In genomic region chr17:63573634-63574033, GRCh38 we compare ENCODE assay signal across 12 cellular contexts. TPM values are rescaled to one million over a fixed set of nuclear protein-coding genes. Genes with fewer than 3 reads are reported as not detected.
DNase-seq lines count a peak whose midpoint lies in the region; ATAC-seq and TF ChIP-seq lines count a peak whose summit lies in the region.
"Had no signal": no experiment of that assay in that cellular context is flagged by ENCODE, and none has a peak within 500 bp of the region (broad histone marks: within the 10 kb centered on the region; RNA-seq: fewer than 3 reads in every experiment).

No MANE protein-coding gene starts in this region.

- H3K36me3 ChIP-seq in esophagus muscularis mucosa, result peaks cover 0 to 12% (median 2%) of the 10 kb centered on the region in 4 donors

- no peaks in the 10 kb centered on the region for H3K9me3 Mint-ChIP-seq in stimulated activated effector memory CD8-positive, alpha-beta T cell treated with anti-CD3 and anti-CD28 coated beads, Interleukin-12 subunit alpha, Interleukin-12 subunit beta, amount 100 ng/mL, for 72 hours

- no peak for ATAC-seq in stimulated activated effector memory CD8-positive, alpha-beta T cell treated with anti-CD3 and anti-CD28 coated beads, Interleukin-12 subunit alpha, Interleukin-12 subunit beta, amount 100 ng/mL, for 72 hours
- ATAC-seq in GM21360 (IDR thresholded peaks at IDR 0.05; ENCODE audit: unreplicated experiment) (no peak), GM18907 (IDR thresholded peaks at IDR 0.05; ENCODE audit: unreplicated experiment) (no peak)
- ATAC-seq: left lung, Right ventricle myocardium inferior had no signal

- TF ChIP-seq POLR2A in esophagus muscularis mucosa (IDR thresholded peaks at IDR 0.05; ENCODE audit: low read depth), result no peak

- H3K36me3 Mint-ChIP-seq in stimulated activated effector memory CD8-positive, alpha-beta T cell treated with anti-CD3 and anti-CD28 coated beads, Interleukin-12 subunit alpha, Interleukin-12 subunit beta, amount 100 ng/mL, for 72 hours, result peaks cover 22% of the 10 kb centered on the region

- no peaks in the 10 kb centered on the region for H3K9me3 ChIP-seq in esophagus muscularis mucosa
- H3K9me3 ChIP-seq: left lung, suprapubic skin had no signal

- no peaks in the 10 kb centered on the region for H3K27me3 ChIP-seq in esophagus muscularis mucosa
- H3K27me3 ChIP-seq: left lung, suprapubic skin had no signal

- intact Hi-C loops in esophagus muscularis mucosa (cut with DNase I), result no loop called here

- no peak for TF ChIP-seq EP300 in esophagus muscularis mucosa (IDR thresholded peaks at IDR 0.05)

- no peak overlapping the region for H3K4me3 ChIP-seq in esophagus muscularis mucosa
- H3K4me3 ChIP-seq: left lung, suprapubic skin had no signal

- H3K27ac ChIP-seq in esophagus muscularis mucosa (replicated peaks in 1 of 4), result no peak overlapping the region
- H3K27ac ChIP-seq: left lung, suprapubic skin had no signal

- H3K4me3 Mint-ChIP-seq in stimulated activated effector memory CD8-positive, alpha-beta T cell treated with anti-CD3 and anti-CD28 coated beads, Interleukin-12 subunit alpha, Interleukin-12 subunit beta, amount 100 ng/mL, for 72 hours, result no peak overlapping the region
- H3K4me3 Mint-ChIP-seq: B cell had no signal

- DNase-seq in activated CD8-positive, alpha-beta memory T cell treated with anti-CD3 and anti-CD28 coated beads, Interleukin-2, amount 50 U/mL, for 48 hours, result peak; percentile 12
- no peak for DNase-seq in activated CD8-positive, alpha-beta memory T cell treated with anti-CD3 and anti-CD28 coated beads for 24 hours
- DNase-seq in NCI-H69 (lab: John Stamatoyannopoulos, UW) (peak; percentile 16), esophagus muscularis mucosa (ENCODE audit: extremely low spot score) (no peak)
- no peak for DNase-seq in stimulated activated effector memory CD8-positive, alpha-beta T cell treated with anti-CD3 and anti-CD28 coated beads, Interleukin-12 subunit alpha, Interleukin-12 subunit beta, amount 100 ng/mL, for 72 hours (ENCODE audit: low spot score in 2 of 2)
- no peak for DNase-seq in central memory CD4-positive, alpha-beta T cell
- DNase-seq: left lung had no signal

- H3K4me1 ChIP-seq in esophagus muscularis mucosa, result peaks cover 0 to 6% (median 3%) of the 10 kb centered on the region in 4 donors
- H3K4me1 ChIP-seq: suprapubic skin had no signal

- 86% methylated on average over 5 of the region's 5 CpGs for WGBS in esophagus muscularis mucosa

- TF ChIP-seq CTCF in esophagus muscularis mucosa (IDR thresholded peaks at IDR 0.05), result peak in 2 of 3 experiments; percentile 13 to 25

- H3K4me1 Mint-ChIP-seq in stimulated activated effector memory CD8-positive, alpha-beta T cell treated with anti-CD3 and anti-CD28 coated beads, Interleukin-12 subunit alpha, Interleukin-12 subunit beta, amount 100 ng/mL, for 72 hours, result peaks cover 43% of the 10 kb centered on the region

- peak overlapping the region; percentile 70 for H3K27ac Mint-ChIP-seq in stimulated activated effector memory CD8-positive, alpha-beta T cell treated with anti-CD3 and anti-CD28 coated beads, Interleukin-12 subunit alpha, Interleukin-12 subunit beta, amount 100 ng/mL, for 72 hours
- H3K27ac Mint-ChIP-seq: B cell had no signal

RNA-seq across cellular contexts. Expression of gene DCAF7, which starts 23.4 kb away (rescaled TPM):
- total RNA-seq in esophagus muscularis mucosa, result 10 to 100 TPM; 24.9 to 45.2 (median 34.2) TPM

RNA-seq across cellular contexts. Expression of gene TACO1, which starts 27.1 kb away (rescaled TPM):
- 10 to 100 TPM in 3 of 4 donors, 1 to 10 TPM in 1; 9.4 to 35.0 (median 14.8) TPM for total RNA-seq in esophagus muscularis mucosa

RNA-seq across cellular contexts. Expression of gene MAP3K3, which starts 48.6 kb away (rescaled TPM):
- 100 to 1,000 TPM in 1 of 4 donors, 10 to 100 TPM in 3; 67.7 to 132 (median 86.6) TPM for total RNA-seq in esophagus muscularis mucosa

RNA-seq across cellular contexts. Expression of gene KCNH6, which starts 50.5 kb away (rescaled TPM):
- not detected for total RNA-seq in esophagus muscularis mucosa
- total RNA-seq: B cell, Right ventricle myocardium inferior, suprapubic skin had no signal

Comparison
In these comparisons a context has a peak if more than half of its experiments do, and no peak if none do; other contexts are left out.
1. DNase-seq: peak in activated CD8-positive, alpha-beta memory T cell treated with anti-CD3 and anti-CD28 coated beads, Interleukin-2, amount 50 U/mL, for 48 hours (single experiment) and NCI-H69 (single experiment); none in activated CD8-positive, alpha-beta memory T cell treated with anti-CD3 and anti-CD28 coated beads for 24 hours (single experiment), esophagus muscularis mucosa (single experiment), stimulated activated effector memory CD8-positive, alpha-beta T cell treated with anti-CD3 and anti-CD28 coated beads, Interleukin-12 subunit alpha, Interleukin-12 subunit beta, amount 100 ng/mL, for 72 hours (0 of 2) and central memory CD4-positive, alpha-beta T cell (single experiment).